In the genomic region with DNA sequence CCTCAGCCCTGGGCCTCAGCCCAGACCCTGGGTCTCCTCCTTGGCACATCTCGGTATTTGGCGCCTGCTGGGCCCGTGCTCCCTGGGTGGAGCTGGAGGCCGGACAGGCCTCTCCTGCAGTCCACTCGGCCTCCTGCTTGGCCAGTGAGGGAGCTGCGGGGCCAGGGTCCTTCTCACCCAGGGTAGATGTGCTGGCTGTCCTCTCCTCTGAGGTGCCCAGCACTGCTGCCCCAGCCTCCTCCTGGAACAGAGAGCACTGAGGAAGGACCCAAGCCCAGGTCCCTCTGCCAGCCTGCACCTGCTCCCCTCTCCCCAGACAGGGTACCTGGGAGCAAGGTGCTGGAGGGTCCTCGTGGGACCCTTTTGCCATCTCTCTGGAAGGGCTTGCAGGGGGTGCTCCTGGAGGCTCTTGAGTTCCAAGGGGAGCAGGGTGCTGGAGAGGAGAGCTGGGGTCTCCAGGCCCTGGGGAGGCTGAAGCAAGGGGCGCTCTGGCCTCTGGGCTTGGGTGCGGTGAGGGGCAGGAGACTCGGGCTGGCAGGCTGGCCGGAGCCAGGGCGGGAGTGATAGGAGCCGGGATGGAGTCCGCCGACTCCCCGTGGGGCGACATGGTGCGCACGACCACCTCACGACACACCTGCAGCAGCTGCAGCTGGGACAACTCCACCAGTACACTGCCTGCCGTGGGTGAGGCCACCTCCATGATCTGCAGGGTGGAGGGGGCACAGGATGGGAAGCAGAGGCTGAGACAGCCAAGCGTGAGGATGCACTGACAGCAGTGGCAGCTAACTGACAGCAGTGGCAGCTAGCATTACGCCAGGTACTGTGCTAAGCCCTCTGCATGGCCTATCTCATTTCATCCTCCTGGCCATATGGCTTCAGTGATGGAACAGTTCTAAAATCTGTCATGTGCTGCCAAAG, we compare ENCODE assay signal across 16 cellular contexts. TPM values are rescaled to one million over a fixed set of nuclear protein-coding genes. Genes with fewer than 3 reads are reported as not detected.
DNase-seq lines count a peak whose midpoint lies in the region; ATAC-seq, FAIRE-seq and TF ChIP-seq lines count a peak whose summit lies in the region.
"Had no signal": no experiment of that assay in that cellular context is flagged by ENCODE, and none has a peak within 500 bp of the region (broad histone marks: within the 10 kb centered on the region; RNA-seq: fewer than 3 reads in every experiment).

No MANE protein-coding gene starts in this region.

- no peaks in the 10 kb centered on the region for H3K9me3 Mint-ChIP-seq in osteocyte (ENCODE audit: unreplicated experiment)
- H3K9me3 Mint-ChIP-seq: T-cell had no signal

- H3K27me3 ChIP-seq in upper lobe of left lung (no peaks in the 10 kb centered on the region), lower lobe of right lung (ENCODE audit: low read depth) (no peaks in the 10 kb centered on the region)

- H3K36me3 Mint-ChIP-seq in osteocyte (ENCODE audit: unreplicated experiment) = no peaks in the 10 kb centered on the region

- H3K4me1 Mint-ChIP-seq in osteocyte (ENCODE audit: unreplicated experiment) = no peaks in the 10 kb centered on the region
- H3K4me1 Mint-ChIP-seq: T-cell had no signal

- H3K27ac ChIP-seq in upper lobe of left lung = no peak overlapping the region
- H3K27ac ChIP-seq in lower lobe of right lung = no peak overlapping the region
- H3K27ac ChIP-seq: VCaP had no signal

- TF ChIP-seq CTCF in osteocyte (IDR thresholded peaks at IDR 0.05) = no peak
- TF ChIP-seq CTCF in upper lobe of left lung (IDR thresholded peaks at IDR 0.05) = no peak
- TF ChIP-seq CTCF in lower lobe of right lung (IDR thresholded peaks at IDR 0.05) = no peak

- no peak for TF ChIP-seq POLR2A in upper lobe of left lung (IDR thresholded peaks at IDR 0.05)

- H3K27ac Mint-ChIP-seq in osteocyte (ENCODE audit: unreplicated experiment) = no peak overlapping the region
- H3K27ac Mint-ChIP-seq: T-cell had no signal

- H3K4me3 Mint-ChIP-seq in osteocyte (ENCODE audit: unreplicated experiment) = no peak overlapping the region
- H3K4me3 Mint-ChIP-seq: T-cell had no signal

- DNase-seq in D341Med (ENCODE audit: low spot score) (peak; percentile 48), HTR-8/SVneo (ENCODE audit: insufficient read length, low spot score) (no peak), ecto neural progenitor cell (ENCODE audit: low spot score) (peak; percentile 47), osteocyte (ENCODE audit: extremely low spot score, unreplicated experiment) (peak; percentile 79), upper lobe of left lung (no peak), lower lobe of right lung (no peak)
- DNase-seq: activated effector memory CD4-positive, alpha-beta T cell treated with anti-CD3 and anti-CD28 coated beads, Interleukin-2, amount 50 U/mL, for 16 hours; amniotic stem cell; central memory CD4-positive, alpha-beta T cell; GDM1; NCI-H1105 treated with DMSO at 0.1 percent for 48 hours; NCI-H226; T-cell had no signal

- 89 to 92% methylated on average over 18 to 23 of the region's 23 CpGs for WGBS in upper lobe of left lung, 2 donors

- no peaks in the 10 kb centered on the region for H3K36me3 ChIP-seq in upper lobe of left lung
- no peaks in the 10 kb centered on the region for H3K36me3 ChIP-seq in lower lobe of right lung
- H3K36me3 ChIP-seq: HAP-1 had no signal

- intact Hi-C loops in lower lobe of right lung (cut with DNase I) = no loop called here

- FAIRE-seq in HTR-8/SVneo (lab: Jason Lieb, UNC) = peak; percentile 64

- H3K4me3 ChIP-seq in upper lobe of left lung (no peak overlapping the region), lower lobe of right lung (no peak overlapping the region)
- H3K4me3 ChIP-seq: HAP-1 had no signal

- no peak for TF ChIP-seq EP300 in upper lobe of left lung (IDR thresholded peaks at IDR 0.05)

- peaks cover 14% of the 10 kb centered on the region for H3K27me3 Mint-ChIP-seq in osteocyte (ENCODE audit: unreplicated experiment)
- H3K27me3 Mint-ChIP-seq: T-cell had no signal

- H3K9me3 ChIP-seq in upper lobe of left lung (no peaks in the 10 kb centered on the region), lower lobe of right lung (no peaks in the 10 kb centered on the region)
- H3K9me3 ChIP-seq: HAP-1 had no signal

- no peaks in the 10 kb centered on the region for H3K4me1 ChIP-seq in upper lobe of left lung
- H3K4me1 ChIP-seq in lower lobe of right lung = no peaks in the 10 kb centered on the region
- H3K4me1 ChIP-seq: HAP-1 had no signal

- ATAC-seq in upper lobe of left lung (ENCODE audit: low FRiP score in 2 of 2) = no peak
- no peak for ATAC-seq in lower lobe of right lung
- ATAC-seq in GM21737 (IDR thresholded peaks at IDR 0.05; ENCODE audit: unreplicated experiment) = no peak
- ATAC-seq: T-cell had no signal

RNA-seq across cellular contexts. Expression of a gene that starts 17.8 kb away (rescaled TPM):
- 0.05 TPM in 1 of 2 replicates, not detected in the other for total RNA-seq in osteocyte
- 10 to 100 TPM; 14.0 to 50.3 (median 24.1) TPM for total RNA-seq in upper lobe of left lung
- 20.2 TPM for total RNA-seq in lower lobe of right lung

RNA-seq across cellular contexts. Expression of a gene that starts 30.0 kb away (rescaled TPM):
- total RNA-seq in osteocyte (not detected in 2 replicates), upper lobe of left lung (1 to 10 TPM in 4 of 6 donors, under 1 TPM in 2; 0.71 to 4.6 (median 1.0) TPM), lower lobe of right lung (1.1 TPM)

RNA-seq across cellular contexts. Expression of a gene that starts 41.2 kb away (rescaled TPM):
- total RNA-seq in osteocyte (77.0 and 80.6 TPM in 2 replicates), upper lobe of left lung (10 to 100 TPM; 22.0 to 80.5 (median 40.4) TPM), lower lobe of right lung (82.4 TPM)

Comparison
In these comparisons a context has a peak if more than half of its experiments do, and no peak if none do; other contexts are left out.
1. DNase-seq: peak in D341Med (single experiment), ecto neural progenitor cell (single experiment) and osteocyte (single experiment); none in HTR-8/SVneo (single experiment), upper lobe of left lung (0 of 2) and lower lobe of right lung (single experiment).
2. RNA of a gene that starts 17.8 kb away (total RNA-seq): 14.0 to 50.3 TPM in upper lobe of left lung and 20.2 TPM in lower lobe of right lung (single experiment); 0.05 TPM in osteocyte; every median in the first group is over 10 times any median in the second.